ENCODE assay signal across 2 cellular contexts in genomic region chr3:49928511-49929017, GRCh38.
TF ChIP-seq lines count a peak whose summit lies in the region.

No MANE protein-coding gene starts in this region.

TF ChIP-seq in SK-N-SH, 30 proteins besides CTCF, POLR2A, EP300 and RAD21 (continued from another document):
- no peak for TF ChIP-seq NFIC (IDR thresholded peaks at IDR 0.05; ENCODE audit: borderline replicate concordance)
- no peak for TF ChIP-seq RFX5 (IDR thresholded peaks at IDR 0.05; ENCODE audit: low read length)
- TF ChIP-seq FOXJ3 (CRISPR knock-in tag; IDR thresholded peaks at IDR 0.05) = no peak
- no peak for TF ChIP-seq USF1 (IDR thresholded peaks at IDR 0.05; ENCODE audit: borderline replicate concordance, low read depth)
- TF ChIP-seq, protein P1, sequence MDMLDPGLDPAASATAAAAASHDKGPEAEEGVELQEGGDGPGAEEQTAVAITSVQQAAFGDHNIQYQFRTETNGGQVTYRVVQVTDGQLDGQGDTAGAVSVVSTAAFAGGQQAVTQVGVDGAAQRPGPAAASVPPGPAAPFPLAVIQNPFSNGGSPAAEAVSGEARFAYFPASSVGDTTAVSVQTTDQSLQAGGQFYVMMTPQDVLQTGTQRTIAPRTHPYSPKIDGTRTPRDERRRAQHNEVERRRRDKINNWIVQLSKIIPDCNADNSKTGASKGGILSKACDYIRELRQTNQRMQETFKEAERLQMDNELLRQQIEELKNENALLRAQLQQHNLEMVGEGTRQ (IDR thresholded peaks at IDR 0.05; ENCODE audit: borderline replicate concordance, low read depth, low read length) = no peak
- TF ChIP-seq CHD2 (IDR thresholded peaks at IDR 0.05; ENCODE audit: low read length, partially characterized antibody) = no peak
- TF ChIP-seq GATA2 (CRISPR knock-in tag; IDR thresholded peaks at IDR 0.05) = no peak
- no peak for TF ChIP-seq NRF1 (IDR thresholded peaks at IDR 0.05; ENCODE audit: low read depth, low read length)
- TF ChIP-seq GABPA (IDR thresholded peaks at IDR 0.05; ENCODE audit: low read depth) = no peak
- no peak for TF ChIP-seq TCF12 (IDR thresholded peaks at IDR 0.05)
- TF ChIP-seq RXRA (IDR thresholded peaks at IDR 0.05; ENCODE audit: borderline replicate concordance, low read depth) = no peak
- TF ChIP-seq SIN3A (IDR thresholded peaks at IDR 0.05; ENCODE audit: borderline replicate concordance, low read depth, low read length) = no peak
- TF ChIP-seq RCOR1 (IDR thresholded peaks at IDR 0.05; ENCODE audit: low read length) = no peak

TF ChIP-seq in SK-N-SH treated with all-trans-retinoic acid at 6 μM for 48 hours, 23 proteins besides CTCF, POLR2A, EP300 and RAD21:
- no peak for TF ChIP-seq CSRNP3 (CRISPR knock-in tag; IDR thresholded peaks at IDR 0.05)
